ENCODE assay signal across 33 cellular contexts in genomic region chr7:28873410-28873809, GRCh38.
"Had no signal": no experiment of that assay in that cellular context is flagged by ENCODE, and none has a peak within 500 bp of the region (broad histone marks: within the 10 kb centered on the region; RNA-seq: fewer than 3 reads in every experiment).

No MANE protein-coding gene starts in this region.

- H3K4me1 ChIP-seq: adrenal gland, body of pancreas, breast epithelium had no signal

- H3K27ac ChIP-seq: adrenal gland, body of pancreas, brain microvascular endothelial cell, breast epithelium, VCaP had no signal

- H3K9me3 ChIP-seq: adrenal gland, body of pancreas, breast epithelium had no signal

- DNase-seq: activated B cell treated with CpG ODN at 0.5 μM for 24 hours; activated CD4-positive, alpha-beta memory T cell treated with anti-CD3 and anti-CD28 coated beads for 36 hours; activated CD4-positive, alpha-beta T cell treated with anti-CD3 and anti-CD28 coated beads for 4 hours; activated CD4-positive, alpha-beta T cell treated with anti-CD3 and anti-CD28 coated beads, Interleukin-2, amount 10 ng/mL, durations not matched to agents 24 days and 14 days; activated CD4-positive, alpha-beta T cell treated with anti-CD3 and anti-CD28 coated beads, Interleukin-2, amount 50 U/mL, for 1 hour; activated CD4-positive, alpha-beta T cell treated with anti-CD3 and anti-CD28 coated beads, Interleukin-2, amount 50 U/mL, for 4 hours; activated CD4-positive, CD25-positive, alpha-beta regulatory T cell treated with anti-CD3 and anti-CD28 coated beads, Interleukin-2, amount 50 U/mL, for 72 hours; activated CD8-positive, alpha-beta memory T cell treated with anti-CD3 and anti-CD28 coated beads, Interleukin-2, amount 50 U/mL, for 4 hours; activated CD8-positive, alpha-beta T cell treated with anti-CD3 and anti-CD28 coated beads for 36 hours; activated effector memory CD4-positive, alpha-beta T cell treated with anti-CD3 and anti-CD28 coated beads, Interleukin-2, amount 50 U/mL, for 16 hours; activated gamma-delta T cell treated with Interleukin-2 at 50 U/mL for 16 hours; activated naive CD4-positive, alpha-beta T cell; activated naive CD4-positive, alpha-beta T cell treated with anti-CD3 and anti-CD28 coated beads for 36 hours; activated naive CD4-positive, alpha-beta T cell treated with anti-CD3 and anti-CD28 coated beads, Interleukin-2, amount 50 U/mL, for 16 hours; activated naive CD8-positive, alpha-beta T cell treated with anti-CD3 and anti-CD28 coated beads for 36 hours; activated T-cell treated with anti-CD3 and anti-CD28 coated beads for 4 hours; activated T-cell treated with anti-CD3 and anti-CD28 coated beads, Interleukin-2, amount 50 U/mL, for 1 hour; activated T-cell treated with anti-CD3 and anti-CD28 coated beads, Interleukin-2, amount 50 U/mL, for 4 hours; activated T-cell treated with anti-CD3 and anti-CD28 coated beads, Interleukin-2, amount 50 U/mL, for 72 hours; adrenal gland; amniotic stem cell; aorta; body of pancreas; brain microvascular endothelial cell; central memory CD4-positive, alpha-beta T cell; T-helper 2 cell; T-helper 9 cell had no signal

- ATAC-seq: activated CD8-positive, alpha-beta T cell treated with anti-CD3 and anti-CD28 coated beads for 36 hours; activated naive CD4-positive, alpha-beta T cell treated with anti-CD3 and anti-CD28 coated beads, Interleukin-2, amount 50 U/mL, for 72 hours; activated T-cell treated with anti-CD3 and anti-CD28 coated beads, Interleukin-2, amount 50 U/mL, for 4 hours; activated T-cell treated with anti-CD3 and anti-CD28 coated beads, Interleukin-2, amount 50 U/mL, for 72 hours; activated T-helper 17 cell treated with anti-CD3 and anti-CD28 coated beads, Interleukin-2, amount 50 U/mL, for 72 hours; body of pancreas had no signal

- H3K4me3 ChIP-seq: adrenal gland, body of pancreas, breast epithelium had no signal

- FAIRE-seq: astrocyte, TTC549 had no signal

- H3K36me3 ChIP-seq: adrenal gland, brain microvascular endothelial cell, breast epithelium had no signal

- H3K27me3 ChIP-seq: adrenal gland, body of pancreas, brain microvascular endothelial cell, breast epithelium had no signal
